18 cellular contexts compared by ENCODE assay signal in genomic region chr17:28700278-28700677, GRCh38.
"Had no signal": no experiment of that assay in that cellular context is flagged by ENCODE, and none has a peak within 500 bp of the region (broad histone marks: within the 10 kb centered on the region; RNA-seq: fewer than 3 reads in every experiment).

No MANE protein-coding gene starts in this region.

- H3K27ac ChIP-seq: esophagus muscularis mucosa, ovary, thoracic aorta, transverse colon had no signal

- H3K27me3 ChIP-seq: esophagus muscularis mucosa, ovary, transverse colon had no signal

- FAIRE-seq: endometrium had no signal

- ATAC-seq: mucosa of descending colon; naive thymus-derived CD8-positive, alpha-beta T cell; right cardiac atrium; stimulated activated naive B cell treated with anti-CD40 and anti-IgM and Interleukin-4, amounts not matched to agents 10 μg/mL and 1 μg/mL and 100 μg/mL, for 72 hours; stimulated activated naive CD8-positive, alpha-beta T cell treated with anti-CD3 and anti-CD28 coated beads, Interleukin-15, amount 100 ng/mL, for 72 hours had no signal

- H3K4me1 ChIP-seq: esophagus muscularis mucosa had no signal

- DNase-seq: central memory CD4-positive, alpha-beta T cell; cortex of kidney; effector memory CD4-positive, alpha-beta T cell; head of caudate nucleus; hippocampal formation; mammary epithelial cell; mucosa of descending colon; naive thymus-derived CD8-positive, alpha-beta T cell; nucleus accumbens; right cardiac atrium; stimulated activated CD4-positive, alpha-beta T cell treated with anti-CD3 and anti-CD28 coated beads, Interleukin-4, amount 100 ng/mL, for 24 hours; stimulated activated naive B cell treated with anti-CD40 and anti-IgM and Interleukin-4, amounts not matched to agents 10 μg/mL and 1 μg/mL and 100 μg/mL, for 72 hours; stimulated activated naive CD8-positive, alpha-beta T cell treated with anti-CD3 and anti-CD28 coated beads, Interleukin-15, amount 100 ng/mL, for 72 hours; transverse colon had no signal

- H3K4me3 ChIP-seq: esophagus muscularis mucosa, mucosa of descending colon, ovary, thoracic aorta, transverse colon had no signal

- H3K9me3 ChIP-seq: esophagus muscularis mucosa, mucosa of descending colon, ovary, thoracic aorta, transverse colon had no signal
